In the genomic region with DNA sequence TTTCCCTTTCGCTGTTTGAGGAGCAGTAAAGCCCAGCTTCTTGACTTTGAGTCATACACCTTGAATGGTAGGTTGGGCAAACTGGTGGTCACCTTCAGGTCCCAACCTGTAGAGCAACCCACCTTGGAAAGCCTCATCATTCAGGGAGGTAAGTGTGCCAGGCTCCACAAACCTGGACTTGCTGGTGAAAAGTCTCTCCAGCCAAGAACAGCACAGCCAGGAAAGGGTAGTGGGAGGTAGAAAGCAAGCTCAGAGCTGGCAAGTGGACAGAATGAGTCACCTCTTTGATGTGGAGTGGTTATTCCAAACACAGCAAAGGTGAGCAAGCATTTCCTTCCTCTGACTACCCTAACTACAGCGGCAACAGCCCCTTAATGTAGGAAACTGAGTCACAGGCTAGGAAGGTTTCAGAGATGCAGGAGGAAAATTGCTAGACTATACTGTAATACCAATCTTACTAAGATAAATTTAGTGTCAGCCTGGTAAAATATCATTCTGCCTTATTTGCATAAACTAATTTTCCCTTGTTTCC, we compare ENCODE assay signal across 8 cellular contexts.
DNase-seq lines count a peak whose midpoint lies in the region; ATAC-seq, FAIRE-seq and TF ChIP-seq lines count a peak whose summit lies in the region.

No MANE protein-coding gene starts in this region.

- BruUV-seq in endothelial cell of umbilical vein (replicated peaks; lab: Mats Ljungman, UMichigan): no TSS peak

- H3K9me3 ChIP-seq in RWPE2 (ENCODE audit: severe bottlenecking) (no peaks in the 10 kb centered on the region), endothelial cell of umbilical vein (replicated peaks; ENCODE audit: control insufficient read depth, insufficient read depth, low read length) (no peaks in the 10 kb centered on the region)

- H3K9me1 ChIP-seq in endothelial cell of umbilical vein (replicated peaks; ENCODE audit: control insufficient read depth, extremely low read depth, insufficient read depth, low read length): no peaks in the 10 kb centered on the region

- H3K27me3 Mint-ChIP-seq in WTC11 (ENCODE audit: low read depth): no peaks in the 10 kb centered on the region

- H3K79me2 ChIP-seq in endothelial cell of umbilical vein (ENCODE audit: control insufficient read depth, insufficient read depth, low read length): peaks cover 9% of the 10 kb centered on the region

- peak overlapping the region; percentile 57 for H3K4me2 ChIP-seq in endothelial cell of umbilical vein (ENCODE audit: insufficient read depth, low read length)

- dilution Hi-C loops in endothelial cell of umbilical vein (cut with MboI; ENCODE audit: extremely low pct_ligation_motif_present, low sequenced_read_pairs): loop anchor here (10.0 kb wide), 1 partner anchor 130 kb away; no protein-coding TSS in a partner anchor

- intact Hi-C loops in endothelial cell of umbilical vein (cut with micrococcal nuclease): loop anchor here (1.0 to 10.0 kb wide), 8 partner anchors 8 to 420 kb away; no protein-coding TSS in a partner anchor
- intact Hi-C loops in posterior cingulate gyrus (cut with DNase I): no loop called here

- H3K4me1 ChIP-seq in RWPE2 (ENCODE audit: insufficient read depth, poor library complexity, severe bottlenecking): peaks cover 90% of the 10 kb centered on the region
- peaks cover 89% of the 10 kb centered on the region for H3K4me1 ChIP-seq in endothelial cell of umbilical vein (ENCODE audit: control insufficient read depth, extremely low read depth, insufficient read depth, low read length)

- H3K9me3 Mint-ChIP-seq in WTC11: no peaks in the 10 kb centered on the region

- H3K4me1 Mint-ChIP-seq in WTC11: 0 out of 2 replicates have a peak, but pooled peaks cover 5% of the 10 kb centered on the region

- no peak overlapping the region for H3K27ac Mint-ChIP-seq in WTC11

- FAIRE-seq in endothelial cell of umbilical vein (lab: Jason Lieb, UNC): peak; percentile 90

- POLR2A ChIA-PET in endothelial cell of umbilical vein (lab: Charles Lee) (no interaction called here), WTC11 (lab: Charles Lee) (no interaction called here)

- H3K4me3 Mint-ChIP-seq in WTC11: no peak overlapping the region

- no peaks in the 10 kb centered on the region for H3K36me3 ChIP-seq in RWPE2 (ENCODE audit: low read depth)
- H3K36me3 ChIP-seq in endothelial cell of umbilical vein (ENCODE audit: control insufficient read depth in 2 of 2, extremely low read depth in 1 of 2, insufficient read depth in 2 of 2, low read length in 2 of 2): no peaks in the 10 kb centered on the region

- no peak overlapping the region for H2AFZ ChIP-seq in endothelial cell of umbilical vein (ENCODE audit: low read depth, low read length)

- TF ChIP-seq CTCF in RWPE2 (IDR thresholded peaks at IDR 0.05; ENCODE audit: poor library complexity, severe bottlenecking) (no peak), endothelial cell of umbilical vein (IDR thresholded peaks at IDR 0.05; ENCODE audit: extremely low read depth in 1 of 2, insufficient read depth in 1 of 2, low read depth in 1 of 2, low read length in 2 of 2) (no peak), WTC11 (IDR thresholded peaks at IDR 0.05) (no peak)

- H3K9ac ChIP-seq in endothelial cell of umbilical vein (replicated peaks; ENCODE audit: extremely low read depth, insufficient read depth, low read length): peak overlapping the region; percentile 85

- CTCF ChIA-PET in endothelial cell of umbilical vein (lab: Charles Lee): interaction anchor here (1.3 to 1.5 kb wide), 4 partner anchors 24 to 219 kb away, joined by 3 to 6 read pairs (median 5); no protein-coding TSS in a partner anchor
- CTCF ChIA-PET in WTC11 (lab: Charles Lee): no interaction called here

- TF ChIP-seq POLR2A in endothelial cell of umbilical vein (IDR thresholded peaks at IDR 0.05; ENCODE audit: low read depth, low read length): peak; percentile 43

- H3K27ac ChIP-seq in RWPE2 (ENCODE audit: poor library complexity, severe bottlenecking): peak overlapping the region; percentile 99
- H3K27ac ChIP-seq in endothelial cell of umbilical vein (ENCODE audit: insufficient read depth, low read depth, low read length): peak overlapping the region; percentile 96

- H3K27me3 ChIP-seq in RWPE2 (ENCODE audit: insufficient read depth, poor library complexity, severe bottlenecking) (no peaks in the 10 kb centered on the region), endothelial cell of umbilical vein (ENCODE audit: control insufficient read depth in 2 of 2, insufficient read depth in 2 of 2, low read length in 2 of 2) (no peaks in the 10 kb centered on the region)

- H4K20me1 ChIP-seq in endothelial cell of umbilical vein (replicated peaks; ENCODE audit: control insufficient read depth, extremely low read depth, insufficient read depth, low read length): no peaks in the 10 kb centered on the region

- H3K4me3 ChIP-seq in RWPE2 (ENCODE audit: severe bottlenecking) (no peak overlapping the region), endothelial cell of umbilical vein (replicated peaks in 1 of 3; ENCODE audit: insufficient read depth in 1 of 3, low read depth in 1 of 3, low read length in 3 of 3) (peak overlapping the region in 1 of 3 experiments; percentile 9)

- no peaks in the 10 kb centered on the region for H3K36me3 Mint-ChIP-seq in WTC11

- ATAC-seq in RWPE2 (ENCODE audit: low read depth): peak; percentile 73
- no peak for ATAC-seq in WTC11

- peak; percentile 85 for DNase-seq in DMS53 treated with DMSO at 0.1 percent for 48 hours (lab: John Stamatoyannopoulos, UW; ENCODE audit: unreplicated experiment)
- peak; percentile 95 for DNase-seq in RWPE2 (ENCODE audit: low spot score)
- peak; percentile 98 for DNase-seq in endothelial cell of umbilical vein (ENCODE audit: low read depth, low spot score)
- DNase-seq in stimulated activated CD4-positive, alpha-beta T cell treated with anti-CD3 and anti-CD28 coated beads, Interleukin-12 subunit alpha, Interleukin-12 subunit beta, amount 100 ng/mL, for 24 hours (ENCODE audit: low read depth in 2 of 2): peak; percentile 31 to 33
- DNase-seq in WTC11 (ENCODE audit: low spot score): no peak
- no peak for DNase-seq in middle frontal gyrus (ENCODE audit: extremely low spot score, low spot score)
- DNase-seq in NAMALWA (ENCODE audit: low spot score): no peak
- no peak for DNase-seq in posterior cingulate gyrus

TF ChIP-seq in endothelial cell of umbilical vein, 7 proteins besides CTCF, POLR2A, EP300 and RAD21:
- TF ChIP-seq MYC (IDR thresholded peaks at IDR 0.05; ENCODE audit: low read depth, low read length): no peak
- no peak for TF ChIP-seq EZH2 (IDR thresholded peaks at IDR 0.05; ENCODE audit: borderline replicate concordance, low read depth, low read length, severe bottlenecking)
- peak; percentile 100 for TF ChIP-seq FOS (IDR thresholded peaks at IDR 0.05; ENCODE audit: borderline replicate concordance, insufficient read depth, low read length)
- peak; percentile 75 for TF ChIP-seq GATA2 (IDR thresholded peaks at IDR 0.05; ENCODE audit: insufficient read depth, insufficient read length, low read depth, low read length)
- peak; percentile 89 for TF ChIP-seq POLR2AphosphoS5 (IDR thresholded peaks at IDR 0.05; ENCODE audit: insufficient read depth, low read depth, low read length)
- TF ChIP-seq, protein P1, sequence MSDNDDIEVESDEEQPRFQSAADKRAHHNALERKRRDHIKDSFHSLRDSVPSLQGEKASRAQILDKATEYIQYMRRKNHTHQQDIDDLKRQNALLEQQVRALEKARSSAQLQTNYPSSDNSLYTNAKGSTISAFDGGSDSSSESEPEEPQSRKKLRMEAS (IDR thresholded peaks at IDR 0.05; ENCODE audit: insufficient read depth, insufficient read length): no peak
- TF ChIP-seq JUN (IDR thresholded peaks at IDR 0.05; ENCODE audit: borderline replicate concordance, insufficient read depth, insufficient read length, low read depth): peak; percentile 100

TF ChIP-seq in WTC11, 78 proteins besides CTCF, POLR2A, EP300 and RAD21 (continues in another document):
- no peak for TF ChIP-seq ATF3 (CRISPR knock-in tag; conservative IDR thresholded peaks at IDR 0.05)
- TF ChIP-seq, protein P2, sequence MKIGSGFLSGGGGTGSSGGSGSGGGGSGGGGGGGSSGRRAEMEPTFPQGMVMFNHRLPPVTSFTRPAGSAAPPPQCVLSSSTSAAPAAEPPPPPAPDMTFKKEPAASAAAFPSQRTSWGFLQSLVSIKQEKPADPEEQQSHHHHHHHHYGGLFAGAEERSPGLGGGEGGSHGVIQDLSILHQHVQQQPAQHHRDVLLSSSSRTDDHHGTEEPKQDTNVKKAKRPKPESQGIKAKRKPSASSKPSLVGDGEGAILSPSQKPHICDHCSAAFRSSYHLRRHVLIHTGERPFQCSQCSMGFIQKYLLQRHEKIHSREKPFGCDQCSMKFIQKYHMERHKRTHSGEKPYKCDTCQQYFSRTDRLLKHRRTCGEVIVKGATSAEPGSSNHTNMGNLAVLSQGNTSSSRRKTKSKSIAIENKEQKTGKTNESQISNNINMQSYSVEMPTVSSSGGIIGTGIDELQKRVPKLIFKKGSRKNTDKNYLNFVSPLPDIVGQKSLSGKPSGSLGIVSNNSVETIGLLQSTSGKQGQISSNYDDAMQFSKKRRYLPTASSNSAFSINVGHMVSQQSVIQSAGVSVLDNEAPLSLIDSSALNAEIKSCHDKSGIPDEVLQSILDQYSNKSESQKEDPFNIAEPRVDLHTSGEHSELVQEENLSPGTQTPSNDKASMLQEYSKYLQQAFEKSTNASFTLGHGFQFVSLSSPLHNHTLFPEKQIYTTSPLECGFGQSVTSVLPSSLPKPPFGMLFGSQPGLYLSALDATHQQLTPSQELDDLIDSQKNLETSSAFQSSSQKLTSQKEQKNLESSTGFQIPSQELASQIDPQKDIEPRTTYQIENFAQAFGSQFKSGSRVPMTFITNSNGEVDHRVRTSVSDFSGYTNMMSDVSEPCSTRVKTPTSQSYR (CRISPR knock-in tag; IDR thresholded peaks at IDR 0.05): no peak
- TF ChIP-seq, protein P3, sequence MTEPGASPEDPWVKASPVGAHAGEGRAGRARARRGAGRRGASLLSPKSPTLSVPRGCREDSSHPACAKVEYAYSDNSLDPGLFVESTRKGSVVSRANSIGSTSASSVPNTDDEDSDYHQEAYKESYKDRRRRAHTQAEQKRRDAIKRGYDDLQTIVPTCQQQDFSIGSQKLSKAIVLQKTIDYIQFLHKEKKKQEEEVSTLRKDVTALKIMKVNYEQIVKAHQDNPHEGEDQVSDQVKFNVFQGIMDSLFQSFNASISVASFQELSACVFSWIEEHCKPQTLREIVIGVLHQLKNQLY (CRISPR knock-in tag; IDR thresholded peaks at IDR 0.05): no peak

Comparison
In these comparisons a context has a peak if more than half of its experiments do, and no peak if none do; other contexts are left out.
1. DNase-seq: peak in DMS53 treated with DMSO at 0.1 percent for 48 hours (single experiment), RWPE2 (single experiment), endothelial cell of umbilical vein (single experiment) and stimulated activated CD4-positive, alpha-beta T cell treated with anti-CD3 and anti-CD28 coated beads, Interleukin-12 subunit alpha, Interleukin-12 subunit beta, amount 100 ng/mL, for 24 hours (2 of 2); none in WTC11 (single experiment), middle frontal gyrus (single experiment), NAMALWA (single experiment) and posterior cingulate gyrus (0 of 10).